ENCODE assay signal across 17 cellular contexts in genomic region chr5:154884424-154884823, GRCh38. TPM values are rescaled to one million over a fixed set of nuclear protein-coding genes. Genes with fewer than 3 reads are reported as not detected.
DNase-seq lines count a peak whose midpoint lies in the region; ATAC-seq and TF ChIP-seq lines count a peak whose summit lies in the region.
"Had no signal": no experiment of that assay in that cellular context is flagged by ENCODE, and none has a peak within 500 bp of the region (broad histone marks: within the 10 kb centered on the region; RNA-seq: fewer than 3 reads in every experiment).

No MANE protein-coding gene starts in this region.

- peaks cover 91% of the 10 kb centered on the region for H3K36me3 Mint-ChIP-seq in GM23338 (ENCODE audit: low read depth)
- peaks cover 81% of the 10 kb centered on the region for H3K36me3 Mint-ChIP-seq in endodermal cell (ENCODE audit: low read depth)

- CTCF ChIA-PET in HCT116 (lab: Charles Lee), result no interaction called here

- TF ChIP-seq POLR2A in HCT116 (IDR thresholded peaks at IDR 0.05; ENCODE audit: borderline replicate concordance, extremely low read depth, insufficient read depth, insufficient read length) (no peak), stomach (IDR thresholded peaks at IDR 0.05) (no peak)

- no peak overlapping the region for H2BK120ac ChIP-seq in mesendoderm (ENCODE audit: low read depth, low read length)

- 0 out of 2 replicates have a peak, but pooled peaks cover 2% of the 10 kb centered on the region for H3K9me2 ChIP-seq in GM23338 (ENCODE audit: insufficient read depth)
- H3K9me2 ChIP-seq in HCT116 (ENCODE audit: insufficient read depth), result no peaks in the 10 kb centered on the region

- H3K79me2 ChIP-seq in GM23338 (replicated peaks; ENCODE audit: insufficient read depth) (no peaks in the 10 kb centered on the region), HCT116 (ENCODE audit: insufficient read depth, low read length) (no peaks in the 10 kb centered on the region), mesendoderm (ENCODE audit: control insufficient read depth, insufficient read depth, low read length) (no peaks in the 10 kb centered on the region)

- no peak overlapping the region for H3K23ac ChIP-seq in mesendoderm (ENCODE audit: low read length)

- H4K8ac ChIP-seq in mesendoderm (ENCODE audit: low read depth, low read length), result no peak overlapping the region

- H3K4me1 ChIP-seq in GM23338 (ENCODE audit: insufficient read depth), result no peaks in the 10 kb centered on the region; the same call in 1 of the 2 replicates
- no peaks in the 10 kb centered on the region for H3K4me1 ChIP-seq in HCT116 (ENCODE audit: control insufficient read depth in 1 of 2, insufficient read depth in 2 of 2, low read length in 2 of 2)
- no peaks in the 10 kb centered on the region for H3K4me1 ChIP-seq in endodermal cell (ENCODE audit: control insufficient read depth, insufficient read depth, low read length)
- no peaks in the 10 kb centered on the region for H3K4me1 ChIP-seq in mesendoderm (ENCODE audit: control insufficient read depth, low read depth, low read length)
- H3K4me1 ChIP-seq in stomach, result no peaks in the 10 kb centered on the region
- H3K4me1 ChIP-seq: Caco-2 had no signal

- H3F3A ChIP-seq in GM23338 (replicated peaks; ENCODE audit: low read depth), result peaks cover 3% of the 10 kb centered on the region; the same call in 1 of the 2 replicates

- no peaks in the 10 kb centered on the region for H3K4me1 Mint-ChIP-seq in GM23338
- no peaks in the 10 kb centered on the region for H3K4me1 Mint-ChIP-seq in endodermal cell
- H3K4me1 Mint-ChIP-seq: B cell; CD4-positive, CD25-positive, alpha-beta regulatory T cell had no signal

- H4K20me1 ChIP-seq in GM23338 (replicated peaks; ENCODE audit: insufficient read depth) (no peaks in the 10 kb centered on the region), HCT116 (ENCODE audit: insufficient read depth) (no peaks in the 10 kb centered on the region)
- H4K20me1 ChIP-seq: BLaER1 treated with 17β-estradiol and CSF1 and Interleukin-3, amounts not matched to agents 10 nM and 100 nM had no signal

- no peak overlapping the region for H2BK5ac ChIP-seq in mesendoderm (ENCODE audit: low read length)

- POLR2A ChIA-PET in HCT116 (lab: Charles Lee), result no interaction called here

- H2AK5ac ChIP-seq in mesendoderm (ENCODE audit: low read length), result no peak overlapping the region

- no peak overlapping the region for H3K18ac ChIP-seq in mesendoderm (ENCODE audit: low read length)

- TF ChIP-seq EP300 in stomach (IDR thresholded peaks at IDR 0.05), result no peak

- H3K27me3 ChIP-seq in GM23338 (ENCODE audit: insufficient read depth) (no peaks in the 10 kb centered on the region), HCT116 (ENCODE audit: insufficient read depth, low read length) (no peaks in the 10 kb centered on the region), endodermal cell (ENCODE audit: control insufficient read depth, insufficient read depth, low read length, poor library complexity, severe bottlenecking) (no peaks in the 10 kb centered on the region), mesendoderm (ENCODE audit: insufficient read depth, low read length, poor library complexity) (no peaks in the 10 kb centered on the region), stomach (no peaks in the 10 kb centered on the region)
- H3K27me3 ChIP-seq: BLaER1 treated with 17β-estradiol and CSF1 and Interleukin-3, amounts not matched to agents 10 nM and 100 nM had no signal

- no peak overlapping the region for H3K4me3 Mint-ChIP-seq in GM23338
- H3K4me3 Mint-ChIP-seq in endodermal cell, result no peak overlapping the region
- H3K4me3 Mint-ChIP-seq: B cell; CD4-positive, CD25-positive, alpha-beta regulatory T cell; IgD-negative memory B cell had no signal

- peaks cover 40% of the 10 kb centered on the region for H3K9me3 Mint-ChIP-seq in GM23338
- peaks cover 36% of the 10 kb centered on the region for H3K9me3 Mint-ChIP-seq in endodermal cell

- H2AFZ ChIP-seq in GM23338 (no peak overlapping the region), HCT116 (ENCODE audit: low read depth, low read length, poor library complexity, severe bottlenecking) (no peak overlapping the region)

- DNase-seq in GM23338 (ENCODE audit: low spot score) (peak; percentile 47), HCT116 (ENCODE audit: low read depth, low spot score) (no peak), endodermal cell (peak; percentile 61), mesendoderm (peak; percentile 37), stomach (no peak)
- no peak for DNase-seq in central memory CD4-positive, alpha-beta T cell
- DNase-seq: Caco-2; CD4-positive, CD25-positive, alpha-beta regulatory T cell; GDM1; GOT3; HCEC 1CT; KBM-7 had no signal

- ATAC-seq in GM23338, result peak; percentile 57
- no peak for ATAC-seq in HCT116
- no peak for ATAC-seq in HG03097 (IDR thresholded peaks at IDR 0.05; ENCODE audit: low FRiP score, unreplicated experiment)
- ATAC-seq: HepG2 had no signal

- BruUV-seq in HCT116 (replicated peaks; lab: Mats Ljungman, UMichigan), result TSS peak; percentile 8

- RAD21 ChIA-PET in HCT116 (lab: Charles Lee; ENCODE audit: low non-redundant PET in 1 of 2, low total read pairs in 2 of 2, uncharacterized antibody in 2 of 2, unreplicated experiment in 2 of 2), result no interaction called here

- H3K27me3 Mint-ChIP-seq in GM23338 (ENCODE audit: insufficient read depth, low read depth, poor library complexity) (peaks cover 3% of the 10 kb centered on the region), endodermal cell (ENCODE audit: insufficient read depth) (no peaks in the 10 kb centered on the region)
- H3K27me3 Mint-ChIP-seq: B cell; CD4-positive, CD25-positive, alpha-beta regulatory T cell; IgD-negative memory B cell had no signal

- peaks cover 42% of the 10 kb centered on the region for H3K36me3 ChIP-seq in GM23338 (ENCODE audit: insufficient read depth)
- peaks cover 19 to 45% of the 10 kb centered on the region in 2 experiments; a peak in 3 of 4 replicates for H3K36me3 ChIP-seq in HCT116 (ENCODE audit: control insufficient read depth in 1 of 2, insufficient read depth in 2 of 2, low read length in 2 of 2)
- H3K36me3 ChIP-seq in endodermal cell (ENCODE audit: control insufficient read depth, insufficient read depth, low read length), result peaks cover 50% of the 10 kb centered on the region
- H3K36me3 ChIP-seq in mesendoderm (ENCODE audit: control insufficient read depth, insufficient read depth, low read length), result peaks cover 8% of the 10 kb centered on the region
- peaks cover 36 to 83% (median 53%) of the 10 kb centered on the region in 4 donors for H3K36me3 ChIP-seq in stomach

- no peak overlapping the region for H4K5ac ChIP-seq in mesendoderm (ENCODE audit: low read length)

- 94 to 97% methylated on average over 8 of the region's 8 CpGs for WGBS in endodermal cell (ENCODE audit: insufficient coverage in 1 of 2, insufficient read length in 1 of 2), 2 experiments
- no CpG with 5 or more reads among the region's 8 CpGs for WGBS in mesendoderm (ENCODE audit: extremely low coverage, insufficient coverage, low lambda C conversion rate)
- WGBS in stomach, 5 donors, result 90 to 96% (median 95%) methylated on average over 8 of the region's 8 CpGs

- no peak overlapping the region for H2BK15ac ChIP-seq in mesendoderm (replicated peaks; ENCODE audit: low read depth)

- H3K79me1 ChIP-seq in mesendoderm (ENCODE audit: low read length), result no peaks in the 10 kb centered on the region

- no peak for TF ChIP-seq RAD21 in HCT116 (IDR thresholded peaks at IDR 0.05; ENCODE audit: low read depth)

- H3K27ac Mint-ChIP-seq in GM23338, result no peak overlapping the region
- no peak overlapping the region for H3K27ac Mint-ChIP-seq in endodermal cell
- H3K27ac Mint-ChIP-seq: B cell; CD4-positive, CD25-positive, alpha-beta regulatory T cell had no signal

- no peak overlapping the region for H3K4me2 ChIP-seq in GM23338
- no peak overlapping the region for H3K4me2 ChIP-seq in HCT116 (ENCODE audit: low read length)
- no peak overlapping the region for H3K4me2 ChIP-seq in mesendoderm (ENCODE audit: low read length)

- no peak for TF ChIP-seq CTCF in GM23338 (conservative IDR thresholded peaks at IDR 0.05; ENCODE audit: low read depth in 2 of 2)
- TF ChIP-seq CTCF in HCT116 (IDR thresholded peaks at IDR 0.05 in 2 of 3, conservative IDR thresholded peaks at IDR 0.05 in 1 of 3; ENCODE audit: borderline replicate concordance in 1 of 3, insufficient read depth in 1 of 3, low read depth in 2 of 3, low read length in 2 of 3), result no peak
- TF ChIP-seq CTCF in endodermal cell (conservative IDR thresholded peaks at IDR 0.05), result no peak
- no peak for TF ChIP-seq CTCF in stomach (IDR thresholded peaks at IDR 0.05)

- no peak overlapping the region for H3K27ac ChIP-seq in GM23338 (ENCODE audit: low read depth)
- no peak overlapping the region for H3K27ac ChIP-seq in HCT116 (ENCODE audit: low read depth, low read length)
- H3K27ac ChIP-seq in endodermal cell (ENCODE audit: low read depth, low read length), result no peak overlapping the region
- H3K27ac ChIP-seq in mesendoderm (ENCODE audit: low read depth, low read length), result no peak overlapping the region
- no peak overlapping the region for H3K27ac ChIP-seq in stomach
- H3K27ac ChIP-seq: BLaER1 treated with 17β-estradiol and CSF1 and Interleukin-3, amounts not matched to agents 10 nM and 100 nM had no signal

- H3K9me3 ChIP-seq in HCT116 (ENCODE audit: control insufficient read depth in 1 of 2, insufficient read depth in 1 of 2, low read depth in 1 of 2, low read length in 2 of 2) (peaks cover 5 to 16% of the 10 kb centered on the region in 2 experiments; a peak in 3 of 4 replicates), endodermal cell (ENCODE audit: control insufficient read depth, low read length) (peaks cover 62% of the 10 kb centered on the region), stomach (peaks cover 0 to 39% (median 30%) of the 10 kb centered on the region in 4 donors)

- no peak overlapping the region for H3K56ac ChIP-seq in mesendoderm (ENCODE audit: low read length)

- no peak overlapping the region for H3K4ac ChIP-seq in mesendoderm (ENCODE audit: low read depth, low read length)

- H3K4me3 ChIP-seq in GM23338, result no peak overlapping the region
- no peak overlapping the region for H3K4me3 ChIP-seq in HCT116 (replicated peaks in 1 of 2; ENCODE audit: low read depth in 1 of 2, low read length in 2 of 2)
- H3K4me3 ChIP-seq in endodermal cell (ENCODE audit: low read length), result peak overlapping the region; percentile 42
- no peak overlapping the region for H3K4me3 ChIP-seq in mesendoderm (ENCODE audit: low read length)
- H3K4me3 ChIP-seq in stomach, result no peak overlapping the region
- H3K4me3 ChIP-seq: BLaER1 treated with 17β-estradiol and CSF1 and Interleukin-3, amounts not matched to agents 10 nM and 100 nM had no signal

- intact Hi-C loops in HCT116 (cut with micrococcal nuclease) (no loop called here), stomach (cut with DNase I; ENCODE audit: low total_unique reads) (no loop called here)

- H3K9ac ChIP-seq in HCT116 (ENCODE audit: low read length) (no peak overlapping the region), endodermal cell (ENCODE audit: extremely low read depth, low read length, poor library complexity, severe bottlenecking) (no peak overlapping the region), mesendoderm (ENCODE audit: low read length) (no peak overlapping the region)
- H3K9ac ChIP-seq: BLaER1 treated with 17β-estradiol and CSF1 and Interleukin-3, amounts not matched to agents 10 nM and 100 nM had no signal

RNA-seq across cellular contexts. Expression of gene CNOT8, which starts 26.0 kb away (rescaled TPM):
- 77.7 and 78.3 TPM in 2 replicates for total RNA-seq in GM23338 (2014; rRNA removed; shearing (Covaris generic))
- polyA plus RNA-seq in GM23338 (2016; fragmentation: Nextera tagmentation; extraction: Ambion mirVana), result 26.9 and 31.2 TPM in 2 replicates
- 45.0 TPM for total RNA-seq in HCT116 (2021; ENCODE audit: unreplicated experiment)
- polyA plus RNA-seq in HCT116 (2012), result 34.5 and 39.1 TPM in 2 replicates
- total RNA-seq in endodermal cell, result 10 to 100 TPM; 44.6 to 48.8 TPM
- 71.1 TPM for polyA plus RNA-seq in endodermal cell (2013, experiment 1 of 2)
- polyA plus RNA-seq in endodermal cell (2013, experiment 2 of 2), result 71.0 TPM
- 33.3 TPM for polyA plus RNA-seq in mesendoderm (2013, experiment 1 of 2)
- polyA plus RNA-seq in mesendoderm (2013, experiment 2 of 2), result 31.8 TPM
- total RNA-seq in stomach, result 10 to 100 TPM; 28.4 to 81.5 (median 59.4) TPM
- polyA plus RNA-seq in stomach, result 10 to 100 TPM; 25.4 to 43.7 (median 32.9) TPM

RNA-seq across cellular contexts. Expression of gene FAXDC2, which starts 34.0 kb away (rescaled TPM):
- 1.8 and 4.6 TPM in 2 replicates for total RNA-seq in GM23338 (2014; rRNA removed; shearing (Covaris generic))
- polyA plus RNA-seq in GM23338 (2016; fragmentation: Nextera tagmentation; extraction: Ambion mirVana) (2.5 and 4.0 TPM in 2 replicates), stomach (10 to 100 TPM in 2 of 3 donors, 1 to 10 TPM in 1; 4.9 to 13.5 (median 10.7) TPM)
- total RNA-seq in HCT116 (2021; ENCODE audit: unreplicated experiment) (0.22 TPM), endodermal cell (1 to 10 TPM; 2.3 to 6.2 TPM), stomach (100 to 1,000 TPM in 1 of 5 donors, 10 to 100 TPM in 4; 16.5 to 160 (median 24.5) TPM)
- 0.27 and 0.68 TPM in 2 replicates for polyA plus RNA-seq in HCT116 (2012)
- 12.0 TPM for polyA plus RNA-seq in endodermal cell (2013, experiment 1 of 2)
- 10.4 TPM for polyA plus RNA-seq in endodermal cell (2013, experiment 2 of 2)
- polyA plus RNA-seq in mesendoderm (2013, experiment 1 of 2), result 0.60 TPM
- polyA plus RNA-seq in mesendoderm (2013, experiment 2 of 2), result 0.77 TPM
- total RNA-seq: B cell had no signal

RNA-seq across cellular contexts. Expression of gene GEMIN5, which starts 53.6 kb away (rescaled TPM):
- 46.7 and 49.7 TPM in 2 replicates for total RNA-seq in GM23338 (2014; rRNA removed; shearing (Covaris generic))
- 18.3 and 19.2 TPM in 2 replicates for polyA plus RNA-seq in GM23338 (2016; fragmentation: Nextera tagmentation; extraction: Ambion mirVana)
- 35.9 TPM for total RNA-seq in HCT116 (2021; ENCODE audit: unreplicated experiment)
- polyA plus RNA-seq in HCT116 (2012), result 8.8 and 11.1 TPM in 2 replicates
- 10 to 100 TPM; 25.6 to 26.4 TPM for total RNA-seq in endodermal cell
- 20.0 TPM for polyA plus RNA-seq in endodermal cell (2013, experiment 1 of 2)
- 20.9 TPM for polyA plus RNA-seq in endodermal cell (2013, experiment 2 of 2)
- 22.8 TPM for polyA plus RNA-seq in mesendoderm (2013, experiment 1 of 2)
- 23.1 TPM for polyA plus RNA-seq in mesendoderm (2013, experiment 2 of 2)
- total RNA-seq in stomach, result 10 to 100 TPM in 1 of 5 donors, 1 to 10 TPM in 4; 2.9 to 13.8 (median 4.9) TPM
- polyA plus RNA-seq in stomach, result 1 to 10 TPM; 2.1 to 5.0 (median 3.0) TPM

RNA-seq across cellular contexts. Expression of gene MRPL22, which starts 56.4 kb away (rescaled TPM):
- total RNA-seq in GM23338 (2014; rRNA removed; shearing (Covaris generic)), result 26.1 and 32.1 TPM in 2 replicates
- polyA plus RNA-seq in GM23338 (2016; fragmentation: Nextera tagmentation; extraction: Ambion mirVana), result 256 and 260 TPM in 2 replicates
- total RNA-seq in HCT116 (2021; ENCODE audit: unreplicated experiment), result 68.3 TPM
- 74.6 and 96.9 TPM in 2 replicates for polyA plus RNA-seq in HCT116 (2012)
- total RNA-seq in endodermal cell, result 10 to 100 TPM; 84.3 to 96.6 TPM
- polyA plus RNA-seq in endodermal cell (2013, experiment 1 of 2), result 79.7 TPM
- polyA plus RNA-seq in endodermal cell (2013, experiment 2 of 2), result 103 TPM
- polyA plus RNA-seq in mesendoderm (2013, experiment 1 of 2), result 93.8 TPM
- polyA plus RNA-seq in mesendoderm (2013, experiment 2 of 2), result 93.6 TPM
- total RNA-seq in stomach, result 10 to 100 TPM in 1 of 5 donors, 1 to 10 TPM in 3, not detected in 1; 1.3 to 10.1 (median 6.1) TPM
- polyA plus RNA-seq in stomach, result 10 to 100 TPM; 47.5 to 63.4 (median 48.0) TPM

Comparison
In these comparisons a context has a peak if more than half of its experiments do, and no peak if none do; other contexts are left out.
1. DNase-seq: peak in GM23338 (single experiment), endodermal cell (single experiment) and mesendoderm (single experiment); none in HCT116 (single experiment), stomach (single experiment) and central memory CD4-positive, alpha-beta T cell (single experiment).